ENCODE assay signal across 35 cellular contexts in the genomic region with DNA sequence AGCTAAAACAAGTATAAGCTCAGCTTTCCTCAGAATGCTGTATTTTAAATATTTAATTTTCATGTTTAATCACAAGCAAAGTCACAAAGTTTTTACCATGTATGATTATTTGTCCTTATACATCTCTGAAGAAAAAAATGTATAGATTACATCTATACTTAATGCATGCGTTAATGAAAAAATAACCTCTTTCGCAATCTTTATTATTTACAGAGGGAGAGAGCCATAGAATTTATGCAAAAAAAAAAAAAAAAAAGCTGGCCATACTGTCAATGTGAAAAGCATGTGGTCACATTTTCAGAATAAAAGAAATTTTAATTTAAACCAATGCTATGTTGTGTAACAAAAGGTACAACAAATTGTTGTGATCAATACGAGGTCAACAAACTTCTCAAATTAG.
"Had no signal": no experiment of that assay in that cellular context is flagged by ENCODE, and none has a peak within 500 bp of the region (broad histone marks: within the 10 kb centered on the region; RNA-seq: fewer than 3 reads in every experiment).

No MANE protein-coding gene starts in this region.

- H3K27me3 ChIP-seq: MG63 had no signal

- H3K36me3 ChIP-seq: MG63 had no signal

- H3K4me3 ChIP-seq: MG63 had no signal

- H3K9me3 ChIP-seq: MG63 had no signal

- DNase-seq: MG63, MM.1S, MV-4-11, NCI-H1048, NCI-H1092, NCI-H1092 treated with DMSO at 0.1 percent for 48 hours, NCI-H1105, NCI-H1105 treated with DMSO at 0.1 percent for 48 hours, NCI-H1417, NCI-H1417 treated with DMSO at 0.1 percent for 48 hours, NCI-H1436, NCI-H1436 treated with DMSO at 0.1 percent for 48 hours, NCI-H146, NCI-H1694, NCI-H1694 treated with DMSO at 0.1 percent for 48 hours, NCI-H187, NCI-H187 treated with DMSO at 0.1 percent for 48 hours, NCI-H1930, NCI-H2029, NCI-H2029 treated with DMSO at 0.1 percent for 48 hours, NCI-H2081, NCI-H2081 treated with DMSO at 0.1 percent for 48 hours, NCI-H2107, NCI-H2171, NCI-H2171 treated with DMSO at 0.1 percent for 48 hours, NCI-H2227 treated with DMSO at 0.1 percent for 48 hours, NCI-H226, NCI-H345, NCI-H446, NCI-H446 treated with DMSO at 0.1 percent for 48 hours, NCI-H510A, NCI-H510A treated with DMSO at 0.1 percent for 48 hours, NCI-H524, NCI-H524 treated with DMSO at 0.1 percent for 48 hours, NCI-H526 had no signal
